Comparison of ENCODE assay signal across 1 cellular context in genomic region chr16:69725480-69726312, GRCh38.
TF ChIP-seq lines count a peak whose summit lies in the region.

No MANE protein-coding gene starts in this region.

TF ChIP-seq in IMR-90, 13 proteins besides CTCF, POLR2A, EP300 and RAD21:
- no peak for TF ChIP-seq RFX5 (IDR thresholded peaks at IDR 0.05; ENCODE audit: low read depth, low read length)
- TF ChIP-seq CEBPB (IDR thresholded peaks at IDR 0.05; ENCODE audit: low read depth, low read length), result no peak
- no peak for TF ChIP-seq MXI1 (IDR thresholded peaks at IDR 0.05; ENCODE audit: borderline replicate concordance, low read depth, low read length)
- no peak for TF ChIP-seq MAFK (IDR thresholded peaks at IDR 0.05; ENCODE audit: low read depth, low read length)
- no peak for TF ChIP-seq NFE2L2 (IDR thresholded peaks at IDR 0.05; ENCODE audit: low read depth, low read length)
- no peak for TF ChIP-seq SMC3 (IDR thresholded peaks at IDR 0.05; ENCODE audit: low read depth, low read length)
- TF ChIP-seq, protein P1, sequence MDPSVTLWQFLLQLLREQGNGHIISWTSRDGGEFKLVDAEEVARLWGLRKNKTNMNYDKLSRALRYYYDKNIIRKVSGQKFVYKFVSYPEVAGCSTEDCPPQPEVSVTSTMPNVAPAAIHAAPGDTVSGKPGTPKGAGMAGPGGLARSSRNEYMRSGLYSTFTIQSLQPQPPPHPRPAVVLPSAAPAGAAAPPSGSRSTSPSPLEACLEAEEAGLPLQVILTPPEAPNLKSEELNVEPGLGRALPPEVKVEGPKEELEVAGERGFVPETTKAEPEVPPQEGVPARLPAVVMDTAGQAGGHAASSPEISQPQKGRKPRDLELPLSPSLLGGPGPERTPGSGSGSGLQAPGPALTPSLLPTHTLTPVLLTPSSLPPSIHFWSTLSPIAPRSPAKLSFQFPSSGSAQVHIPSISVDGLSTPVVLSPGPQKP (IDR thresholded peaks at IDR 0.05; ENCODE audit: borderline replicate concordance, low read depth, low read length), result no peak
- no peak for TF ChIP-seq RCOR1 (IDR thresholded peaks at IDR 0.05; ENCODE audit: insufficient replicate concordance, low read length)
- no peak for TF ChIP-seq FOS (IDR thresholded peaks at IDR 0.05; ENCODE audit: low read depth, low read length)
- TF ChIP-seq CHD1 (IDR thresholded peaks at IDR 0.05; ENCODE audit: low read depth, low read length), result no peak
- TF ChIP-seq USF2 (IDR thresholded peaks at IDR 0.05; ENCODE audit: low read depth, low read length), result no peak
- no peak for TF ChIP-seq BHLHE40 (IDR thresholded peaks at IDR 0.05; ENCODE audit: low read depth, low read length)
- no peak for TF ChIP-seq MAZ (IDR thresholded peaks at IDR 0.05; ENCODE audit: borderline replicate concordance, low read depth, low read length)
